Comparison of ENCODE assay signal across 14 cellular contexts in genomic region chr18:44912740-44913478, GRCh38.
"Had no signal": no experiment of that assay in that cellular context is flagged by ENCODE, and none has a peak within 500 bp of the region (broad histone marks: within the 10 kb centered on the region; RNA-seq: fewer than 3 reads in every experiment).

No MANE protein-coding gene starts in this region.

- H3K27ac Mint-ChIP-seq: activated naive CD4-positive, alpha-beta T cell treated with anti-CD3 and anti-CD28 coated beads, Interleukin-2, amount 10 ng/mL, durations not matched to agents 7 days and 5 days; activated T-helper 2 cell treated with anti-CD3 and anti-CD28 coated beads, Interferon-gamma antibody, Interleukin-2, Interleukin-4, amounts not matched to agents 10 μg/mL and 5 μg/mL and 100 μg/mL, durations not matched to agents 14 hours and 24 hours and 36 hours had no signal

- H3K9me3 ChIP-seq: testis had no signal

- H3K27ac ChIP-seq: coronary artery, testis had no signal

- ATAC-seq: activated CD4-positive, CD25-positive, alpha-beta regulatory T cell treated with anti-CD3 and anti-CD28 coated beads, Interleukin-2, amount 50 U/mL, for 24 hours; left colon; stimulated activated naive CD8-positive, alpha-beta T cell treated with anti-CD3 and anti-CD28 coated beads, Interleukin-15, amount 100 ng/mL, for 72 hours had no signal

- DNase-seq: activated naive CD4-positive, alpha-beta T cell treated with anti-CD3 and anti-CD28 coated beads, Interleukin-2, amount 10 ng/mL, durations not matched to agents 7 days and 5 days; caudate nucleus; effector CD4-positive, alpha-beta T cell; hippocampal formation; left colon; stimulated activated CD4-positive, alpha-beta T cell treated with anti-CD3 and anti-CD28 coated beads, Interleukin-4, amount 100 ng/mL, for 1 hour; stimulated activated CD8-positive, alpha-beta memory T cell treated with anti-CD3 and anti-CD28 coated beads, Interleukin-4, amount 100 ng/mL, for 48 hours; stimulated activated naive CD8-positive, alpha-beta T cell treated with anti-CD3 and anti-CD28 coated beads, Interleukin-15, amount 100 ng/mL, for 72 hours; T-helper 2 cell; testis had no signal

- H3K9me3 Mint-ChIP-seq: activated naive CD4-positive, alpha-beta T cell treated with anti-CD3 and anti-CD28 coated beads, Interleukin-2, amount 10 ng/mL, durations not matched to agents 7 days and 5 days; activated T-helper 2 cell treated with anti-CD3 and anti-CD28 coated beads, Interferon-gamma antibody, Interleukin-2, Interleukin-4, amounts not matched to agents 10 μg/mL and 5 μg/mL and 100 μg/mL, durations not matched to agents 14 hours and 24 hours and 36 hours had no signal

- H3K4me3 Mint-ChIP-seq: activated naive CD4-positive, alpha-beta T cell treated with anti-CD3 and anti-CD28 coated beads, Interleukin-2, amount 10 ng/mL, durations not matched to agents 7 days and 5 days; stimulated activated naive CD8-positive, alpha-beta T cell treated with anti-CD3 and anti-CD28 coated beads, Interleukin-15, amount 100 ng/mL, for 72 hours had no signal

- H3K4me3 ChIP-seq: coronary artery, lung, testis had no signal

- H3K27me3 ChIP-seq: testis had no signal

- H3K4me1 Mint-ChIP-seq: activated naive CD4-positive, alpha-beta T cell treated with anti-CD3 and anti-CD28 coated beads, Interleukin-2, amount 10 ng/mL, durations not matched to agents 7 days and 5 days had no signal

- H3K36me3 Mint-ChIP-seq: activated naive CD4-positive, alpha-beta T cell treated with anti-CD3 and anti-CD28 coated beads, Interleukin-2, amount 10 ng/mL, durations not matched to agents 7 days and 5 days had no signal
